13 cellular contexts compared by ENCODE assay signal in the genomic region with DNA sequence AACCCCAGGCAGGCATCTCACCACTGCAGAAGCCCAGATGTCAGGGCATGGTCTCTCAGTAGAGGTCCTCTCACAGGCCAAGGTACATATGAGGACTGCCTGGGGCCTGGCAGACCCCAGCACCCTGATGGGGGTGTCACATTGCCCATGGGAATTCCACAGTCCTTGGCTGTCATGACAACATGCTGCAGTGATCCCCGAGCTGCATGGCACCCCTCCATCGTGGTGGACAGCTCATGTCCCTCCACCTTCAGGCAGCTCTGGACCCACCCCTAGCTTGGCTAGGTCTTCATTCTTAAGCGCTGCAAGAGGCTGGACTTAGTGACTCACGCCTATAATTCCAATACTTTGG.
DNase-seq lines count a peak whose midpoint lies in the region; ATAC-seq and TF ChIP-seq lines count a peak whose summit lies in the region.
"Had no signal": no experiment of that assay in that cellular context is flagged by ENCODE, and none has a peak within 500 bp of the region (broad histone marks: within the 10 kb centered on the region; RNA-seq: fewer than 3 reads in every experiment).

No MANE protein-coding gene starts in this region.

- H4K20me1 ChIP-seq in neural progenitor cell (ENCODE audit: low read depth) = peaks cover 17% of the 10 kb centered on the region

- H3K36me3 Mint-ChIP-seq in neural progenitor cell = no peaks in the 10 kb centered on the region
- H3K36me3 Mint-ChIP-seq in type B pancreatic cell = peaks cover 3% of the 10 kb centered on the region

- H3K9me3 Mint-ChIP-seq in neural progenitor cell = no peaks in the 10 kb centered on the region
- no peaks in the 10 kb centered on the region for H3K9me3 Mint-ChIP-seq in type B pancreatic cell
- H3K9me3 Mint-ChIP-seq: CD8-positive, alpha-beta memory T cell had no signal

- H3K4me1 ChIP-seq in left ventricle myocardium inferior (peaks cover 74% of the 10 kb centered on the region), ectodermal cell (ENCODE audit: control insufficient read depth, insufficient read depth, low read length) (peaks cover 61% of the 10 kb centered on the region), neural progenitor cell (peaks cover 55% of the 10 kb centered on the region)

- no peak overlapping the region for H3K9ac ChIP-seq in neural progenitor cell

- H3F3A ChIP-seq in neural progenitor cell (ENCODE audit: low read depth) = peaks cover 17% of the 10 kb centered on the region

- peak overlapping the region; percentile 69 for H3K27ac ChIP-seq in left ventricle myocardium inferior (replicated peaks)
- peak overlapping the region; percentile 30 for H3K27ac ChIP-seq in ectodermal cell (ENCODE audit: insufficient read depth, low read depth, low read length, poor library complexity, severe bottlenecking)
- no peak overlapping the region for H3K27ac ChIP-seq in neural progenitor cell

- no peak overlapping the region for H2AFZ ChIP-seq in neural progenitor cell (replicated peaks)

- DNase-seq in left ventricle myocardium inferior (no peak), left cardiac atrium (no peak), neural progenitor cell (ENCODE audit: low spot score) (no peak), type B pancreatic cell (ENCODE audit: extremely low spot score, unreplicated experiment) (no peak), NCI-H187 (lab: John Stamatoyannopoulos, UW) (no peak), GDM1 (lab: John Stamatoyannopoulos, UW) (no peak)
- no peak for DNase-seq in stimulated activated naive CD4-positive, alpha-beta T cell (lab: John Stamatoyannopoulos, UW)
- DNase-seq: CD8-positive, alpha-beta memory T cell; DMS79 treated with DMSO at 0.1 percent for 48 hours; KG1; NCI-H1436; NCI-H2081 treated with DMSO at 0.1 percent for 48 hours had no signal

- no peak for TF ChIP-seq CTCF in left ventricle myocardium inferior (IDR thresholded peaks at IDR 0.05; ENCODE audit: borderline replicate concordance)
- no peak for TF ChIP-seq CTCF in neural progenitor cell (IDR thresholded peaks at IDR 0.05)
- no peak for TF ChIP-seq CTCF in type B pancreatic cell (conservative IDR thresholded peaks at IDR 0.05)

- H3K36me3 ChIP-seq in left ventricle myocardium inferior = peaks cover 22% of the 10 kb centered on the region
- no peaks in the 10 kb centered on the region for H3K36me3 ChIP-seq in ectodermal cell (ENCODE audit: control insufficient read depth, insufficient read depth, low read length)
- H3K36me3 ChIP-seq in neural progenitor cell = no peaks in the 10 kb centered on the region

- no peaks in the 10 kb centered on the region for H3K27me3 ChIP-seq in left ventricle myocardium inferior (ENCODE audit: low read depth)
- no peaks in the 10 kb centered on the region for H3K27me3 ChIP-seq in ectodermal cell (ENCODE audit: control insufficient read depth, insufficient read depth, low read length, poor library complexity, severe bottlenecking)
- no peaks in the 10 kb centered on the region for H3K27me3 ChIP-seq in neural progenitor cell

- H3K4me2 ChIP-seq in neural progenitor cell = no peak overlapping the region

- H3K4me3 ChIP-seq in left ventricle myocardium inferior (no peak overlapping the region), ectodermal cell (ENCODE audit: insufficient read depth, low read depth, low read length) (no peak overlapping the region), neural progenitor cell (no peak overlapping the region)

- H3K27me3 Mint-ChIP-seq in neural progenitor cell (ENCODE audit: insufficient read depth, low read depth) (peaks cover 15% of the 10 kb centered on the region), type B pancreatic cell (no peaks in the 10 kb centered on the region)

- H3K9me3 ChIP-seq in left ventricle myocardium inferior (replicated peaks) (no peaks in the 10 kb centered on the region), ectodermal cell (ENCODE audit: control insufficient read depth, low read length) (no peaks in the 10 kb centered on the region), neural progenitor cell (ENCODE audit: low read depth) (no peaks in the 10 kb centered on the region)

- WGBS in ectodermal cell, 2 experiments = 90 to 95% methylated on average over 4 of the region's 4 CpGs

- intact Hi-C loops in left ventricle myocardium inferior (cut with micrococcal nuclease) = no loop called here
- intact Hi-C loops in left cardiac atrium (cut with DNase I) = no loop called here

- H3K4me1 Mint-ChIP-seq in neural progenitor cell (peaks cover 79% of the 10 kb centered on the region), type B pancreatic cell (ENCODE audit: unreplicated experiment) (peaks cover 45% of the 10 kb centered on the region)

- H3K4me3 Mint-ChIP-seq in neural progenitor cell (no peak overlapping the region), type B pancreatic cell (no peak overlapping the region)

- no peak for ATAC-seq in left cardiac atrium

- H3K27ac Mint-ChIP-seq in neural progenitor cell (peak overlapping the region; percentile 96), type B pancreatic cell (peak overlapping the region; percentile 51)
- H3K27ac Mint-ChIP-seq: CD8-positive, alpha-beta memory T cell had no signal

- no peaks in the 10 kb centered on the region for H3K79me2 ChIP-seq in neural progenitor cell (ENCODE audit: low read depth)
